In the genomic region with DNA sequence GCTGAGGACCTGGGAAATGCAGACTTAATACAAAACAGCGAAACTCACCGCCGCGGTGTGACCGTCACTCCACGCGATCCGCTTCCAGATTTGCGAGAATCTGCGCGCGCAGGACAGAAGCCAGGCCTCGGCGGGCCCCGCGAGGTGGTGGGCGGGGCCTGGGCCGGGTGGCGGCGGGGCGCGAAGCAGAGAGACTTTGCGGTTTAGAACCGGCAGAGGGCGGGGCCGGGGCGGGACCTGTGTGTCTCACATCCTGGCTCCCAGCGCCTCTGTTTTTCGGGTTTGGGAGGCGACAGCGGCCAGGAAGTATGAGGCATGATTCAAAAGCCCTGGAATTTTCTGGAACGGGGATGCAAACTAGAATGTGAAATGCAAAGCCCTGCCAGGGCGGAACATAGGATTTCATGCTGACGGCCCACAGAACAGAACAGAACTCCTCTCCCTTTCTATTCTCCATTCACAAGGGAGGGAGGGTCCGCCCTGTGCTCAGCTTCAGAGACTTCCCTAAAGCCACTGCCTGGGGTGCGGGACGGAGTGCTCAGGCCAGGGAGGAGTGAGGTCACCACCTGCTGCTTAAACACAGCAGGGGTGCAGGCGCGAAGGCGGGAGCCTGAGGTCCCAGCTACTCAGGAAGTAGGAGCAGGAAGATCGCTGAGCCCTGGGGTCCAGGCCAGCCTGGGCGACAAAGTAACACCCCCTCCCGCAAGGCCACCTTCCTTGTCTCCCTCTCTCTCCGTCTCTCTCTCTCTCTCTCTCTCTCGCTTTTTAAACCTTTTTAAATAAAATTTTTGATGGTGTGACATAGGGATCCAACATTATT, we compare ENCODE assay signal across 8 cellular contexts. TPM values are rescaled to one million over a fixed set of nuclear protein-coding genes. Genes with fewer than 3 reads are reported as not detected.
DNase-seq lines count a peak whose midpoint lies in the region; ATAC-seq and TF ChIP-seq lines count a peak whose summit lies in the region.

No MANE protein-coding gene starts in this region.

- H3K4me3 ChIP-seq in astrocyte of the cerebellum (ENCODE audit: low read depth, low read length) (peak overlapping the region; percentile 50), uterus (peak overlapping the region; percentile 50 to 61)

- peak overlapping the region; percentile 88 to 96 for H3K27ac ChIP-seq in uterus

- no peaks in the 10 kb centered on the region for H3K27me3 ChIP-seq in uterus

- ATAC-seq in HG02642 (IDR thresholded peaks at IDR 0.05; ENCODE audit: poor library complexity, unreplicated experiment): peak; percentile 93

- DNase-seq in GM10248 (ENCODE audit: extremely low spot score) (peak; percentile 92), NCI-H1436 treated with DMSO at 0.1 percent for 48 hours (lab: John Stamatoyannopoulos, UW) (peak; percentile 34), T-helper 22 cell (ENCODE audit: low read depth) (peak; percentile 81), astrocyte of the cerebellum (ENCODE audit: low read depth) (peak; percentile 85), hepatic stellate cell (ENCODE audit: low spot score) (peak; percentile 91), putamen (ENCODE audit: low spot score) (peak; percentile 84), uterus (peak; percentile 94 to 96)

- POLR2A ChIA-PET in GM10248 (lab: Yijun Ruan, JAX): no interaction called here

- CTCF ChIA-PET in GM10248 (lab: Yijun Ruan, JAX): no interaction called here

- no peaks in the 10 kb centered on the region for H3K9me3 ChIP-seq in uterus

- in situ Hi-C loops in astrocyte of the cerebellum (cut with HindIII; ENCODE audit: low sequenced_read_pairs): no loop called here

- H3K4me1 ChIP-seq in uterus: no peaks in the 10 kb centered on the region

- no peaks in the 10 kb centered on the region for H3K36me3 ChIP-seq in uterus

- intact Hi-C loops in uterus (cut with DNase I; ENCODE audit: low total_unique reads): no loop called here

- TF ChIP-seq POLR2A in uterus (IDR thresholded peaks at IDR 0.05): peak; percentile 69 to 94

- TF ChIP-seq CTCF in GM10248 (IDR thresholded peaks at IDR 0.05; ENCODE audit: control extremely low read depth, extremely low read depth, low read depth, missing control alignments) (no peak), astrocyte of the cerebellum (IDR thresholded peaks at IDR 0.05; ENCODE audit: low read depth, low read length, missing control alignments) (no peak), uterus (IDR thresholded peaks at IDR 0.05) (peak in 3 of 4 experiments; percentile 31 to 46 (median 34))

RNA-seq across cellular contexts. Expression of gene ZNF611, which starts 44.2 kb away (rescaled TPM):
- 10 to 100 TPM in 3 of 4 donors, 1 to 10 TPM in 1; 7.2 to 29.7 (median 25.0) TPM for total RNA-seq in uterus

RNA-seq across cellular contexts. Expression of gene ZNF83, which starts 52.5 kb away (rescaled TPM):
- total RNA-seq in uterus: 100 to 1,000 TPM in 2 of 4 donors, 10 to 100 TPM in 2; 40.6 to 481 (median 100) TPM

Comparison
In these comparisons a context has a peak if more than half of its experiments do, and no peak if none do; other contexts are left out.
1. Peak in every context shown above with its lines: DNase-seq, ATAC-seq, H3K4me3 ChIP-seq and H3K27ac ChIP-seq.
2. DNase-seq: peak in every context shown above with its lines; median percentile 95 in uterus; 92 in GM10248; 91 in hepatic stellate cell; 85 in astrocyte of the cerebellum; 84 in putamen; 81 in T-helper 22 cell; 34 in NCI-H1436 treated with DMSO at 0.1 percent for 48 hours.
3. CTCF ChIP-seq: peak in uterus (3 of 4); none in GM10248 (single experiment) and astrocyte of the cerebellum (single experiment).